21 cellular contexts compared by ENCODE assay signal in genomic region chr2:221485500-221485870, GRCh38.
"Had no signal": no experiment of that assay in that cellular context is flagged by ENCODE, and none has a peak within 500 bp of the region (broad histone marks: within the 10 kb centered on the region; RNA-seq: fewer than 3 reads in every experiment).

No MANE protein-coding gene starts in this region.

- DNase-seq: activated B cell treated with CpG ODN at 0.5 μM for 24 hours; activated CD4-positive, alpha-beta T cell treated with anti-CD3 and anti-CD28 coated beads, Interleukin-2, amount 50 U/mL, for 1 hour; activated CD8-positive, alpha-beta T cell treated with anti-CD3 and anti-CD28 coated beads for 36 hours; activated gamma-delta T cell treated with Interleukin-2 at 50 U/mL for 16 hours; activated naive CD4-positive, alpha-beta T cell treated with anti-CD3 and anti-CD28 coated beads, Interleukin-2, amount 50 U/mL, for 16 hours; activated T-cell treated with anti-CD3 and anti-CD28 coated beads, Interleukin-2, amount 50 U/mL, for 4 hours; amygdala; dorsolateral prefrontal cortex; islet precursor cell; left cardiac atrium; left ventricle myocardium superior; mucosa of descending colon; right cardiac atrium; stimulated activated naive CD4-positive, alpha-beta T cell; tibial artery; upper lobe of right lung had no signal

- H3K27me3 ChIP-seq: dorsolateral prefrontal cortex, gastroesophageal sphincter, hepatocyte, suprapubic skin, tibial artery, upper lobe of right lung had no signal

- H3K36me3 ChIP-seq: suprapubic skin, upper lobe of right lung had no signal

- H3K4me3 ChIP-seq: dorsolateral prefrontal cortex, gastroesophageal sphincter, hepatocyte, mucosa of descending colon, suprapubic skin, tibial artery, upper lobe of right lung had no signal

- ATAC-seq: activated CD8-positive, alpha-beta T cell treated with anti-CD3 and anti-CD28 coated beads for 36 hours; activated T-cell treated with anti-CD3 and anti-CD28 coated beads, Interleukin-2, amount 50 U/mL, for 4 hours; activated T-helper 17 cell treated with anti-CD3 and anti-CD28 coated beads, Interleukin-2, amount 50 U/mL, for 72 hours; gastroesophageal sphincter; left cardiac atrium; left ventricle myocardium superior; mucosa of descending colon; natural killer cell treated with Interleukin-12 subunit alpha and Interleukin-12 subunit beta and Interleukin-15 and Interleukin-18, amount 100 ng/mL, for 72 hours; right cardiac atrium; upper lobe of right lung had no signal
